ENCODE assay signal across 16 cellular contexts in genomic region chr5:127648997-127649550, GRCh38. TPM values are rescaled to one million over a fixed set of nuclear protein-coding genes. Genes with fewer than 3 reads are reported as not detected.
DNase-seq lines count a peak whose midpoint lies in the region; ATAC-seq and TF ChIP-seq lines count a peak whose summit lies in the region.
"Had no signal": no experiment of that assay in that cellular context is flagged by ENCODE, and none has a peak within 500 bp of the region (broad histone marks: within the 10 kb centered on the region; RNA-seq: fewer than 3 reads in every experiment).

CTXN3 (plus strand) TSS chr5:127649082; CDS start chr5:127657522, 8,440 bp downstream.

- TF ChIP-seq CTCF in mammary epithelial cell (conservative IDR thresholded peaks at IDR 0.05 in 1 of 2, IDR thresholded peaks at IDR 0.05 in 1 of 2; ENCODE audit: extremely low read depth in 1 of 2, insufficient read depth in 1 of 2, low read depth in 1 of 2, low read length in 2 of 2): no peak
- no peak for TF ChIP-seq CTCF in MCF 10A (IDR thresholded peaks at IDR 0.05; ENCODE audit: unreplicated experiment)
- no peak for TF ChIP-seq CTCF in OCI-LY1 (IDR thresholded peaks at IDR 0.05; ENCODE audit: low read length)
- TF ChIP-seq CTCF in transverse colon (IDR thresholded peaks at IDR 0.05): no peak

- no peak for TF ChIP-seq POLR2A in transverse colon (IDR thresholded peaks at IDR 0.05)

- H2AFZ ChIP-seq in mammary epithelial cell (ENCODE audit: low read depth, low read length): peak within 1 kb of the TSS; percentile 82
- no peak within 1 kb of the TSS for H2AFZ ChIP-seq in OCI-LY1 (ENCODE audit: low read length)

- H3K4me1 ChIP-seq in mammary epithelial cell (ENCODE audit: insufficient read depth, low read length) (peaks cover 35% of the 10 kb centered on the region), OCI-LY1 (ENCODE audit: insufficient read depth, low read length, severe bottlenecking) (peaks cover 60% of the 10 kb centered on the region), transverse colon (peaks cover 0 to 26% (median 7%) of the 10 kb centered on the region in 4 donors)
- H3K4me1 ChIP-seq: ascending aorta had no signal

- H3K36me3 ChIP-seq in mammary epithelial cell (ENCODE audit: insufficient read depth, low read length) (no peaks in the 10 kb centered on the region), OCI-LY1 (ENCODE audit: insufficient read depth, low read length) (no peaks in the 10 kb centered on the region), transverse colon (no peaks in the 10 kb centered on the region)
- H3K36me3 ChIP-seq: ascending aorta had no signal

- peak; percentile 46 for DNase-seq in mammary epithelial cell
- DNase-seq in MCF 10A (ENCODE audit: unreplicated experiment): no peak
- DNase-seq in kidney tubule cell (ENCODE audit: low spot score): peak; percentile 3
- DNase-seq in transverse colon: no peak
- DNase-seq in anterior cingulate cortex (lab: John Stamatoyannopoulos, UW): no peak
- DNase-seq: activated T-cell treated with anti-CD3 and anti-CD28 coated beads, Interleukin-2, amount 50 U/mL, for 4 hours; Karpas-422; NCI-H526 treated with DMSO at 0.1 percent for 48 hours; trophoblast cell had no signal

- BruUV-seq in mammary epithelial cell (replicated peaks; lab: Mats Ljungman, UMichigan) (no TSS peak), MCF 10A (replicated peaks; lab: Mats Ljungman, UMichigan) (no TSS peak)

- H3K4me3 ChIP-seq in mammary epithelial cell (replicated peaks in 1 of 3; ENCODE audit: insufficient read depth in 1 of 3, low read depth in 2 of 3, low read length in 3 of 3) (peak within 1 kb of the TSS in 1 of 3 experiments; percentile 22), OCI-LY1 (ENCODE audit: low read depth, low read length, poor library complexity, severe bottlenecking) (peak within 1 kb of the TSS; percentile 10), transverse colon (no peak within 1 kb of the TSS)
- H3K4me3 ChIP-seq: ascending aorta, skin epidermis had no signal

- H3K9me3 Mint-ChIP-seq in MCF 10A (ENCODE audit: unreplicated experiment): no peaks in the 10 kb centered on the region
- H3K9me3 Mint-ChIP-seq: activated T-cell treated with anti-CD3 and anti-CD28 coated beads, Interleukin-2, amount 50 U/mL, for 4 hours had no signal

- WGBS in mammary epithelial cell (ENCODE audit: low coverage, missing lambda C conversion rate): 12% methylated on average over 9 of the region's 10 CpGs
- WGBS in transverse colon (ENCODE audit: low coverage in 1 of 2), 2 donors: 44 to 45% methylated on average over 8 to 10 of the region's 10 CpGs

- H3K79me2 ChIP-seq in mammary epithelial cell (ENCODE audit: insufficient read depth, low read length) (no peaks in the 10 kb centered on the region), OCI-LY1 (ENCODE audit: insufficient read depth, low read length) (no peaks in the 10 kb centered on the region)

- CTCF ChIA-PET in mammary epithelial cell (lab: Charles Lee; ENCODE audit: low non-redundant PET) (no interaction called here), MCF 10A (lab: Yijun Ruan, JAX) (interaction anchor here (0.8 to 1.1 kb wide), 2 partner anchors 10 to 55 kb away, joined by 4 read pairs; no protein-coding TSS in a partner anchor)

- H3K27me3 ChIP-seq in mammary epithelial cell (ENCODE audit: insufficient read depth, low read length) (no peaks in the 10 kb centered on the region), OCI-LY1 (ENCODE audit: insufficient read depth, low read length) (no peaks in the 10 kb centered on the region), transverse colon (no peaks in the 10 kb centered on the region)
- H3K27me3 ChIP-seq: ascending aorta had no signal

- dilution Hi-C loops in mammary epithelial cell (cut with HindIII; ENCODE audit: low sequenced_read_pairs): no loop called here

- peaks cover 7% of the 10 kb centered on the region for H3K4me1 Mint-ChIP-seq in MCF 10A (ENCODE audit: insufficient read depth, unreplicated experiment)

- ATAC-seq in GM18868 (IDR thresholded peaks at IDR 0.05; ENCODE audit: unreplicated experiment) (no peak), GM19455 (IDR thresholded peaks at IDR 0.05; ENCODE audit: unreplicated experiment) (no peak)
- ATAC-seq: activated T-cell treated with anti-CD3 and anti-CD28 coated beads, Interleukin-2, amount 50 U/mL, for 4 hours had no signal

- no peak within 1 kb of the TSS for H3K4me3 Mint-ChIP-seq in MCF 10A (ENCODE audit: unreplicated experiment)
- H3K4me3 Mint-ChIP-seq: activated T-cell treated with anti-CD3 and anti-CD28 coated beads, Interleukin-2, amount 50 U/mL, for 4 hours had no signal

- no peak for TF ChIP-seq EP300 in transverse colon (IDR thresholded peaks at IDR 0.05; ENCODE audit: low read depth)

- POLR2A ChIA-PET in MCF 10A (lab: Yijun Ruan, JAX): no interaction called here

- no peaks in the 10 kb centered on the region for H3F3A ChIP-seq in OCI-LY1 (ENCODE audit: insufficient read depth, low read length)

- intact Hi-C loops in mammary epithelial cell (cut with micrococcal nuclease): no loop called here
- intact Hi-C loops in MCF 10A (cut with micrococcal nuclease): no loop called here
- intact Hi-C loops in transverse colon (cut with DNase I; ENCODE audit: low total_unique reads): no loop called here

- no peak within 1 kb of the TSS for H3K9ac ChIP-seq in mammary epithelial cell (ENCODE audit: insufficient read depth, low read length)
- no peak within 1 kb of the TSS; the same call in 1 of the 2 replicates for H3K9ac ChIP-seq in OCI-LY1 (ENCODE audit: low read length)

- H3K9me2 ChIP-seq in OCI-LY1 (ENCODE audit: low read depth, low read length): no peaks in the 10 kb centered on the region

- H3K27me3 Mint-ChIP-seq in MCF 10A (ENCODE audit: insufficient read depth, unreplicated experiment): peaks cover 8% of the 10 kb centered on the region

- no peaks in the 10 kb centered on the region for H3K9me3 ChIP-seq in mammary epithelial cell (replicated peaks; ENCODE audit: insufficient read depth, low read length)
- no peaks in the 10 kb centered on the region for H3K9me3 ChIP-seq in OCI-LY1 (ENCODE audit: low read length)
- H3K9me3 ChIP-seq in transverse colon: no peaks in the 10 kb centered on the region
- H3K9me3 ChIP-seq: ascending aorta had no signal

- peak within 1 kb of the TSS; percentile 68 for H3K4me2 ChIP-seq in mammary epithelial cell (ENCODE audit: insufficient read depth, low read depth, low read length)
- peak within 1 kb of the TSS; percentile 17; the same call in 1 of the 2 replicates for H3K4me2 ChIP-seq in OCI-LY1 (ENCODE audit: low read length)

- in situ Hi-C loops in mammary epithelial cell (cut with MboI; ENCODE audit: low sequenced_read_pairs in 2 of 2) (no loop called here), transverse colon (cut with MboI; ENCODE audit: low pct_ligation_motif_present in 1 of 4, low pct_unique_long_range_greater_than_20kb in 1 of 4, low sequenced_read_pairs in 3 of 4) (no loop called here)

- no peaks in the 10 kb centered on the region for H3K36me3 Mint-ChIP-seq in MCF 10A (ENCODE audit: insufficient read depth, unreplicated experiment)

- H4K20me1 ChIP-seq in mammary epithelial cell (ENCODE audit: insufficient read depth, low read length): no peaks in the 10 kb centered on the region
- H4K20me1 ChIP-seq in OCI-LY1 (ENCODE audit: insufficient read depth, low read length): no peaks in the 10 kb centered on the region

- no peak within 1 kb of the TSS for H3K27ac Mint-ChIP-seq in MCF 10A (ENCODE audit: low read depth, unreplicated experiment)

- H3K27ac ChIP-seq in mammary epithelial cell (ENCODE audit: insufficient read depth, low read depth, low read length) (no peak within 1 kb of the TSS), OCI-LY1 (ENCODE audit: low read depth, low read length, poor library complexity, severe bottlenecking) (no peak within 1 kb of the TSS), transverse colon (peak within 1 kb of the TSS in 3 of 4 donors; percentile 47 to 69 (median 60))
- H3K27ac ChIP-seq: ascending aorta had no signal

RNA-seq across cellular contexts. Expression of gene CTXN3, which starts in this region (rescaled TPM):
- total RNA-seq in mammary epithelial cell: not detected
- not detected for polyA plus RNA-seq in mammary epithelial cell
- polyA minus RNA-seq in mammary epithelial cell: not detected
- not detected in 2 replicates for total RNA-seq in MCF 10A (2022)
- not detected for total RNA-seq in transverse colon
- total RNA-seq: A172; activated T-cell treated with anti-CD3 and anti-CD28 coated beads, Interleukin-2, amount 50 U/mL, for 4 hours; ascending aorta; mucosa of gallbladder had no signal

Comparison
In these comparisons a context has a peak if more than half of its experiments do, and no peak if none do; other contexts are left out.
1. Peak in DNase-seq and H3K4me2 ChIP-seq in mammary epithelial cell; RNA of the gene not detected or under 1 TPM.
2. H3K27ac ChIP-seq: peak in transverse colon (3 of 4); none in mammary epithelial cell (single experiment) and OCI-LY1 (single experiment).